ENCODE assay signal across 25 cellular contexts in genomic region chr4:76326515-76326914, GRCh38. TPM values are rescaled to one million over a fixed set of nuclear protein-coding genes. Genes with fewer than 3 reads are reported as not detected.
A peak's percentile ranks its signal among the peaks of the same experiment; 100 is the strongest.
DNase-seq lines count a peak whose midpoint lies in the region; ATAC-seq, FAIRE-seq and TF ChIP-seq lines count a peak whose summit lies in the region.
"Had no signal": no experiment of that assay in that cellular context is flagged by ENCODE, and none has a peak within 500 bp of the region (broad histone marks: within the 10 kb centered on the region; RNA-seq: fewer than 3 reads in every experiment).

No MANE protein-coding gene starts in this region.

- H3K79me1 ChIP-seq in mesendoderm (ENCODE audit: low read length), result no peaks in the 10 kb centered on the region

- no peak overlapping the region for H2BK15ac ChIP-seq in mesendoderm (replicated peaks; ENCODE audit: low read depth)

- no peaks in the 10 kb centered on the region for H3K27me3 ChIP-seq in mesendoderm (ENCODE audit: insufficient read depth, low read length, poor library complexity)

- H3K79me2 ChIP-seq in mesendoderm (ENCODE audit: control insufficient read depth, insufficient read depth, low read length), result no peaks in the 10 kb centered on the region

- no peak overlapping the region for H3K27ac ChIP-seq in mesendoderm (ENCODE audit: low read depth, low read length)
- H3K27ac ChIP-seq: HL-60, KMS-11 had no signal

- H3K56ac ChIP-seq in mesendoderm (ENCODE audit: low read length), result no peak overlapping the region

- POLR2A ChIA-PET in HEK293T (lab: Yijun Ruan, JAX), result no interaction called here

- no peak overlapping the region for H3K4ac ChIP-seq in mesendoderm (ENCODE audit: low read depth, low read length)

- no peak for ATAC-seq in HG02588 (IDR thresholded peaks at IDR 0.05; ENCODE audit: unreplicated experiment)
- ATAC-seq: CD8-positive, alpha-beta T cell had no signal

- H3K4me1 ChIP-seq in mesendoderm (ENCODE audit: control insufficient read depth, low read depth, low read length), result no peaks in the 10 kb centered on the region

- no peak overlapping the region for H4K8ac ChIP-seq in mesendoderm (ENCODE audit: low read depth, low read length)

- no peak overlapping the region for H3K4me3 ChIP-seq in mesendoderm (ENCODE audit: low read length)

- CTCF ChIA-PET in HEK293T (lab: Yijun Ruan, JAX), result interaction anchor here (1.2 kb wide), 1 partner anchor 21 kb away, joined by 3 read pairs; no protein-coding TSS in a partner anchor

- no peak overlapping the region for H2AK5ac ChIP-seq in mesendoderm (ENCODE audit: low read length)

- no peak overlapping the region for H2BK120ac ChIP-seq in mesendoderm (ENCODE audit: low read depth, low read length)

- no peak overlapping the region for H3K18ac ChIP-seq in mesendoderm (ENCODE audit: low read length)

- H4K5ac ChIP-seq in mesendoderm (ENCODE audit: low read length), result no peak overlapping the region

- peak; percentile 80 for FAIRE-seq in TTC549 (lab: Jason Lieb, UNC)
- FAIRE-seq: GM19239 had no signal

- no peak overlapping the region for H3K23ac ChIP-seq in mesendoderm (ENCODE audit: low read length)

- DNase-seq in NCI-H1105 treated with DMSO at 0.1 percent for 48 hours (lab: John Stamatoyannopoulos, UW), result peak; percentile 2
- DNase-seq in NCI-H1105 (lab: John Stamatoyannopoulos, UW), result no peak
- no peak for DNase-seq in HEK293T (ENCODE audit: extremely low spot score)
- DNase-seq in mesendoderm, result peak; percentile 8
- no peak for DNase-seq in amniotic stem cell (lab: John Stamatoyannopoulos, UW)
- DNase-seq in NCI-H2227 treated with DMSO at 0.1 percent for 48 hours (lab: John Stamatoyannopoulos, UW), result no peak
- DNase-seq: 8988T; C1 segment of cervical spinal cord; Calu3; CD8-positive, alpha-beta T cell; DMS153; HFFc6; NCI-H1417 treated with DMSO at 0.1 percent for 48 hours; NCI-H187; NCI-H226; NCI-H524; NCI-H774; NK-92 treated with Interleukin-12 subunit alpha and Interleukin-12 subunit beta, amount 100 ng/mL, for 24 hours; SIG-M5; SK-N-SH had no signal

- no peak overlapping the region for H2BK5ac ChIP-seq in mesendoderm (ENCODE audit: low read length)

- H3K4me2 ChIP-seq in mesendoderm (ENCODE audit: low read length), result no peak overlapping the region
- H3K4me2 ChIP-seq: KMS-11, SK-N-SH had no signal

- no peaks in the 10 kb centered on the region for H3K36me3 ChIP-seq in mesendoderm (ENCODE audit: control insufficient read depth, insufficient read depth, low read length)

- no peak overlapping the region for H3K9ac ChIP-seq in mesendoderm (ENCODE audit: low read length)
- H3K9ac ChIP-seq: KMS-11, SK-N-SH had no signal

TF ChIP-seq in HEK293T, 16 proteins besides CTCF, POLR2A, EP300 and RAD21:
- no peak for TF ChIP-seq FOXK2 (IDR thresholded peaks at IDR 0.05)
- peak; percentile 36; the same call in 1 of the 2 replicates for TF ChIP-seq ZNF384 (IDR thresholded peaks at IDR 0.05)
- TF ChIP-seq CTBP1 (IDR thresholded peaks at IDR 0.05; ENCODE audit: borderline replicate concordance), result no peak
- TF ChIP-seq LEF1 (IDR thresholded peaks at IDR 0.05; ENCODE audit: borderline replicate concordance), result no peak
- TF ChIP-seq FOXM1 (IDR thresholded peaks at IDR 0.05; ENCODE audit: borderline replicate concordance), result no peak

RNA-seq across cellular contexts. Expression of gene STBD1, which starts 20.0 kb away (rescaled TPM):
- 0.49 TPM for polyA plus RNA-seq in mesendoderm (2013, experiment 1 of 2)
- polyA plus RNA-seq in mesendoderm (2013, experiment 2 of 2), result 0.71 TPM

Comparison
In these comparisons a context has a peak if more than half of its experiments do, and no peak if none do; other contexts are left out.
1. DNase-seq: peak in NCI-H1105 treated with DMSO at 0.1 percent for 48 hours (single experiment) and mesendoderm (single experiment); none in NCI-H1105 (single experiment), HEK293T (single experiment), amniotic stem cell (single experiment) and NCI-H2227 treated with DMSO at 0.1 percent for 48 hours (single experiment).